ENCODE assay signal across 8 cellular contexts in genomic region chr3:100335137-100335833, GRCh38. TPM values are rescaled to one million over a fixed set of nuclear protein-coding genes. Genes with fewer than 3 reads are reported as not detected.
A peak's percentile ranks its signal among the peaks of the same experiment; 100 is the strongest.
DNase-seq lines count a peak whose midpoint lies in the region; ATAC-seq and TF ChIP-seq lines count a peak whose summit lies in the region.

No MANE protein-coding gene starts in this region.

- POLR2A ChIA-PET in RWPE1 (lab: Yijun Ruan, JAX; ENCODE audit: low non-redundant PET): no interaction called here

- no peaks in the 10 kb centered on the region for H3K9me3 ChIP-seq in BLaER1 treated with 17β-estradiol and CSF1 and Interleukin-3, amounts not matched to agents 10 nM and 100 nM (replicated peaks in 1 of 11)

- H3K9me3 Mint-ChIP-seq in stimulated activated effector memory CD8-positive, alpha-beta T cell treated with anti-CD3 and anti-CD28 coated beads, Interleukin-12 subunit alpha, Interleukin-12 subunit beta, amount 100 ng/mL, for 72 hours: no peaks in the 10 kb centered on the region

- TF ChIP-seq CTCF in RWPE1 (conservative IDR thresholded peaks at IDR 0.05; ENCODE audit: low read depth) (no peak), cardiac fibroblast (IDR thresholded peaks at IDR 0.05; ENCODE audit: low read depth, low read length) (no peak)

- DNase-seq in RWPE1 (ENCODE audit: low spot score): peak; percentile 45
- DNase-seq in cardiac fibroblast (ENCODE audit: low read depth in 2 of 2): peak; percentile 9 to 26
- no peak for DNase-seq in left lobe of liver (ENCODE audit: low spot score)
- DNase-seq in stimulated activated effector memory CD8-positive, alpha-beta T cell treated with anti-CD3 and anti-CD28 coated beads, Interleukin-12 subunit alpha, Interleukin-12 subunit beta, amount 100 ng/mL, for 72 hours (ENCODE audit: low spot score in 2 of 2): peak in 1 of 2 donors; percentile 56
- no peak for DNase-seq in T1000 (lab: John Stamatoyannopoulos, UW)

- peak overlapping the region; percentile 73 to 91 (median 82) for H3K4me3 ChIP-seq in BLaER1 treated with 17β-estradiol and CSF1 and Interleukin-3, amounts not matched to agents 10 nM and 100 nM
- H3K4me3 ChIP-seq in cardiac fibroblast (replicated peaks in 1 of 2; ENCODE audit: low read depth in 2 of 2, low read length in 2 of 2): peak overlapping the region; percentile 56 to 71

- H3K36me3 ChIP-seq in BLaER1 treated with 17β-estradiol and CSF1 and Interleukin-3, amounts not matched to agents 10 nM and 100 nM: peaks cover 17 to 25% (median 20%) of the 10 kb centered on the region in 11 experiments

- H3K36me3 Mint-ChIP-seq in stimulated activated effector memory CD8-positive, alpha-beta T cell treated with anti-CD3 and anti-CD28 coated beads, Interleukin-12 subunit alpha, Interleukin-12 subunit beta, amount 100 ng/mL, for 72 hours: peaks cover 30% of the 10 kb centered on the region

- peaks cover 20% of the 10 kb centered on the region for H3K4me1 Mint-ChIP-seq in stimulated activated effector memory CD8-positive, alpha-beta T cell treated with anti-CD3 and anti-CD28 coated beads, Interleukin-12 subunit alpha, Interleukin-12 subunit beta, amount 100 ng/mL, for 72 hours

- H3K4me1 ChIP-seq in BLaER1 treated with 17β-estradiol and CSF1 and Interleukin-3, amounts not matched to agents 10 nM and 100 nM: peaks cover 18 to 29% (median 21%) of the 10 kb centered on the region in 10 experiments

- H3K4me3 Mint-ChIP-seq in stimulated activated effector memory CD8-positive, alpha-beta T cell treated with anti-CD3 and anti-CD28 coated beads, Interleukin-12 subunit alpha, Interleukin-12 subunit beta, amount 100 ng/mL, for 72 hours: peak overlapping the region; percentile 96

- CTCF ChIA-PET in RWPE1 (lab: Yijun Ruan, JAX): interaction anchor here (0.5 to 1.0 kb wide), 3 partner anchors 18 to 32 kb away, joined by 4 to 7 read pairs (median 5); no protein-coding TSS in a partner anchor

- peak overlapping the region; percentile 54 to 95 (median 89); a peak in 21 of 22 replicates for H3K27ac ChIP-seq in BLaER1 treated with 17β-estradiol and CSF1 and Interleukin-3, amounts not matched to agents 10 nM and 100 nM
- peak overlapping the region; percentile 79 for H3K27ac ChIP-seq in RWPE1

- H3K27ac Mint-ChIP-seq in stimulated activated effector memory CD8-positive, alpha-beta T cell treated with anti-CD3 and anti-CD28 coated beads, Interleukin-12 subunit alpha, Interleukin-12 subunit beta, amount 100 ng/mL, for 72 hours: peak overlapping the region; percentile 97

- peak overlapping the region; percentile 72 to 94 (median 88) for H3K4me2 ChIP-seq in BLaER1 treated with 17β-estradiol and CSF1 and Interleukin-3, amounts not matched to agents 10 nM and 100 nM

- peaks cover 0 to 10% (median 0%) of the 10 kb centered on the region in 11 experiments; a peak in 2 of 22 replicates for H4K20me1 ChIP-seq in BLaER1 treated with 17β-estradiol and CSF1 and Interleukin-3, amounts not matched to agents 10 nM and 100 nM

- ATAC-seq in GM18861 (IDR thresholded peaks at IDR 0.05; ENCODE audit: unreplicated experiment) (peak; percentile 52), HG03342 (IDR thresholded peaks at IDR 0.05; ENCODE audit: unreplicated experiment) (peak; percentile 50), left lobe of liver (peak; percentile 53)
- peak; percentile 55 for ATAC-seq in stimulated activated effector memory CD8-positive, alpha-beta T cell treated with anti-CD3 and anti-CD28 coated beads, Interleukin-12 subunit alpha, Interleukin-12 subunit beta, amount 100 ng/mL, for 72 hours

- peak overlapping the region; percentile 82 to 93 (median 88) for H3K9ac ChIP-seq in BLaER1 treated with 17β-estradiol and CSF1 and Interleukin-3, amounts not matched to agents 10 nM and 100 nM

- no peaks in the 10 kb centered on the region for H3K27me3 ChIP-seq in BLaER1 treated with 17β-estradiol and CSF1 and Interleukin-3, amounts not matched to agents 10 nM and 100 nM

RNA-seq across cellular contexts. Expression of gene NIT2, which starts 0.7 kb away (rescaled TPM):
- 135 TPM for total RNA-seq in left lobe of liver

Comparison
In these comparisons a context has a peak if more than half of its experiments do, and no peak if none do; other contexts are left out.
1. DNase-seq: peak in RWPE1 (single experiment) and cardiac fibroblast (2 of 2); none in left lobe of liver (single experiment) and T1000 (single experiment).
2. Peak in every context shown above with its lines, with median percentiles within 50 percentile points of each other: ATAC-seq.